Comparison of ENCODE assay signal across 12 cellular contexts in genomic region chr10:10798021-10798420, GRCh38.
DNase-seq lines count a peak whose midpoint lies in the region; ATAC-seq, FAIRE-seq and TF ChIP-seq lines count a peak whose summit lies in the region.
"Had no signal": no experiment of that assay in that cellular context is flagged by ENCODE, and none has a peak within 500 bp of the region (broad histone marks: within the 10 kb centered on the region; RNA-seq: fewer than 3 reads in every experiment).

No MANE protein-coding gene starts in this region.

- no peak for TF ChIP-seq POLR2A in erythroblast (IDR thresholded peaks at IDR 0.05; ENCODE audit: low read length)

- H3K36me3 ChIP-seq in astrocyte (ENCODE audit: insufficient read depth, low read length) = no peaks in the 10 kb centered on the region
- no peaks in the 10 kb centered on the region for H3K36me3 ChIP-seq in upper lobe of right lung
- H3K36me3 ChIP-seq: WERI-Rb-1 had no signal

- peaks cover 4% of the 10 kb centered on the region for H3K27me3 ChIP-seq in astrocyte (ENCODE audit: insufficient read depth, low read length)
- H3K27me3 ChIP-seq in upper lobe of right lung = no peaks in the 10 kb centered on the region

- H3K4me3 ChIP-seq in astrocyte (ENCODE audit: insufficient read depth, low read depth, low read length) (no peak overlapping the region), upper lobe of right lung (peak overlapping the region; percentile 41)

- peak overlapping the region; percentile 66 for H3K9ac ChIP-seq in astrocyte (ENCODE audit: low read length)

- TF ChIP-seq CTCF in astrocyte (IDR thresholded peaks at IDR 0.05; ENCODE audit: insufficient read depth, low read depth, low read length) = no peak
- no peak for TF ChIP-seq CTCF in upper lobe of right lung (IDR thresholded peaks at IDR 0.05)

- H3K27ac ChIP-seq in astrocyte (ENCODE audit: low read depth, low read length) = peak overlapping the region; percentile 57
- H3K27ac ChIP-seq in upper lobe of right lung = peak overlapping the region; percentile 94
- H3K27ac ChIP-seq: WERI-Rb-1 had no signal

- intact Hi-C loops in Right ventricle myocardium superior (cut with DNase I) = no loop called here
- intact Hi-C loops in upper lobe of right lung (cut with DNase I) = no loop called here

- peaks cover 42% of the 10 kb centered on the region for H3K4me1 Mint-ChIP-seq in astrocyte (ENCODE audit: low read depth, unreplicated experiment)
- H3K4me1 Mint-ChIP-seq in activated T-helper 17 cell treated with anti-CD3 and anti-CD28 coated beads, Interleukin-2, amount 50 U/mL, for 72 hours = no peaks in the 10 kb centered on the region

- H3K4me2 ChIP-seq in astrocyte (ENCODE audit: low read length) = peak overlapping the region; percentile 63

- peak overlapping the region; percentile 80 for H3K27ac Mint-ChIP-seq in astrocyte (ENCODE audit: unreplicated experiment)
- H3K27ac Mint-ChIP-seq in activated T-helper 17 cell treated with anti-CD3 and anti-CD28 coated beads, Interleukin-2, amount 50 U/mL, for 72 hours = no peak overlapping the region

- no peak for FAIRE-seq in astrocyte (lab: Jason Lieb, UNC)

- H3K9me3 ChIP-seq in astrocyte (ENCODE audit: insufficient read depth, low read depth, low read length) (no peaks in the 10 kb centered on the region), upper lobe of right lung (no peaks in the 10 kb centered on the region)

- H4K20me1 ChIP-seq in astrocyte (ENCODE audit: insufficient read depth, low read length) = no peaks in the 10 kb centered on the region

- H3K27me3 Mint-ChIP-seq in astrocyte (ENCODE audit: low read depth, unreplicated experiment) = no peaks in the 10 kb centered on the region
- H3K27me3 Mint-ChIP-seq in activated T-helper 17 cell treated with anti-CD3 and anti-CD28 coated beads, Interleukin-2, amount 50 U/mL, for 72 hours = peaks cover 20% of the 10 kb centered on the region

- H3K36me3 Mint-ChIP-seq in astrocyte (ENCODE audit: low read depth, unreplicated experiment) = no peaks in the 10 kb centered on the region
- no peaks in the 10 kb centered on the region for H3K36me3 Mint-ChIP-seq in activated T-helper 17 cell treated with anti-CD3 and anti-CD28 coated beads, Interleukin-2, amount 50 U/mL, for 72 hours (ENCODE audit: low read depth)

- DNase-seq in astrocyte (ENCODE audit: low read depth) (no peak), Right ventricle myocardium superior (no peak), occipital lobe (lab: John Stamatoyannopoulos, UW) (peak; percentile 10), upper lobe of right lung (no peak), erythroblast (lab: John Stamatoyannopoulos, UW) (no peak)
- DNase-seq in activated T-cell treated with anti-CD3 and anti-CD28 coated beads, Interleukin-2, amount 50 U/mL, for 1 hour = no peak
- DNase-seq: activated T-cell treated with anti-CD3 and anti-CD28 coated beads, Interleukin-2, amount 50 U/mL, for 4 hours; cortex of kidney; Kasumi-1; WERI-Rb-1 had no signal

- ATAC-seq in Right ventricle myocardium superior (ENCODE audit: poor library complexity) (peak; percentile 65), upper lobe of right lung (no peak), GM18519 (IDR thresholded peaks at IDR 0.05; ENCODE audit: low FRiP score, unreplicated experiment) (no peak)
- no peak for ATAC-seq in activated T-helper 17 cell treated with anti-CD3 and anti-CD28 coated beads, Interleukin-2, amount 50 U/mL, for 72 hours (replicated peaks)
- ATAC-seq: activated T-cell treated with anti-CD3 and anti-CD28 coated beads, Interleukin-2, amount 50 U/mL, for 4 hours had no signal

- peaks cover 2% of the 10 kb centered on the region for H3K9me3 Mint-ChIP-seq in astrocyte (ENCODE audit: unreplicated experiment)
- H3K9me3 Mint-ChIP-seq in activated T-helper 17 cell treated with anti-CD3 and anti-CD28 coated beads, Interleukin-2, amount 50 U/mL, for 72 hours = no peaks in the 10 kb centered on the region
- H3K9me3 Mint-ChIP-seq: activated T-cell treated with anti-CD3 and anti-CD28 coated beads, Interleukin-2, amount 50 U/mL, for 4 hours had no signal

- peaks cover 47% of the 10 kb centered on the region for H3K4me1 ChIP-seq in astrocyte (ENCODE audit: insufficient read depth, low read length)
- H3K4me1 ChIP-seq in upper lobe of right lung = peaks cover 10% of the 10 kb centered on the region

- no peaks in the 10 kb centered on the region for H3K79me2 ChIP-seq in astrocyte (ENCODE audit: insufficient read depth, low read length)

- peak overlapping the region; percentile 56 for H3K4me3 Mint-ChIP-seq in astrocyte (ENCODE audit: unreplicated experiment)
- H3K4me3 Mint-ChIP-seq in activated T-helper 17 cell treated with anti-CD3 and anti-CD28 coated beads, Interleukin-2, amount 50 U/mL, for 72 hours = no peak overlapping the region
- H3K4me3 Mint-ChIP-seq: activated T-cell treated with anti-CD3 and anti-CD28 coated beads, Interleukin-2, amount 50 U/mL, for 4 hours had no signal

- H2AFZ ChIP-seq in astrocyte (ENCODE audit: low read depth, low read length) = peak overlapping the region; percentile 33
